17 cellular contexts compared by ENCODE assay signal in the genomic region with DNA sequence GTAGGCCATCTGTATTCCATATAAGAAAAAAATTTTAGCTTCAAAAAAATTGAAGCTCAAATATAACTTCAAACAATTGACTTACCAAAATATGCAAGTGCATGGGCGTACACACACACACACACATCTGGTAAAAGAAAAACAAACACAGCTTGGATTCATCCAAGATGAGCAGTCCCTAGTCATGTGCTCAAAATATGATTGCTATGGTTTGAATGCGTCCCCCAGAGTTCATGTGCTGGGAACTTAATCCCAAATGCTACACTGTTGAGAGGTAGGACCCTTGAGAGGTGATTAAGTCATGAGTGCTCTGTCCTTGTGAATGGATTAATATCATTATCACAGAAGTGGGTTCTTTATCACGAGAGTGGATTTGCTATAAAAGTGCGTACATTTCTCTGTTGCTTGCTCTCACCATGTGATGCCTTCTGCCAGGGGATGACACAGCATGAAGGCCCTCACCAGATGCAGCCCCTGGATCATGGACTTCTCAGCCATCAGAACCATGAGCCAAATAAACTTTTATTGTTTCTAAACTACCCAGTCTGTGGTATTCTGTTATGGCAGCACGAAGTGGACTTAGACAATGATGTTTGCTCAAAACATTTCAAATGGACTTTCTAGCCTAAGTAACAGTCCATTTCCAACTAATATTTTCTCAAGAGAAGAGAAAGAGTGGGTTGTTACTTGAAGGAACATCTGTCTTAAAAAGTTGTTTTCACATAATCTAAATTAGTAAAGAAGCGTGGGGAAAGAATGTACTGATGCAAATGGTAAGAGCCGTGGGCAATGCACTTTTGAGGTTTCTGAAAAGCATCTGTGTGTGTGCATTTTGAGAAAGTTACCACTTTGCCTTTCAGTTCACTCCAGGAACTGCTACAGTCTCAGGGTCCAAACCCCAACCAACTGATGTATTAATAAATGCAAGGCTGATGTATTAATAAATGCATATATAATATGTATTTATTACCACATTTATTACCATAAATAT. TPM values are rescaled to one million over a fixed set of nuclear protein-coding genes. Genes with fewer than 3 reads are reported as not detected.
DNase-seq lines count a peak whose midpoint lies in the region; ATAC-seq, FAIRE-seq and TF ChIP-seq lines count a peak whose summit lies in the region.
"Had no signal": no experiment of that assay in that cellular context is flagged by ENCODE, and none has a peak within 500 bp of the region (broad histone marks: within the 10 kb centered on the region; RNA-seq: fewer than 3 reads in every experiment).

No MANE protein-coding gene starts in this region.

- TF ChIP-seq POLR2A in spleen (IDR thresholded peaks at IDR 0.05) = no peak

- H3K4me1 ChIP-seq in SK-N-SH (ENCODE audit: control insufficient read depth in 1 of 2, insufficient read depth in 2 of 2, low read depth in 1 of 2, low read length in 1 of 2) (peaks cover 20 to 53% of the 10 kb centered on the region in 2 experiments; a peak in 3 of 4 replicates), astrocyte (ENCODE audit: insufficient read depth, low read length) (peaks cover 48% of the 10 kb centered on the region), tibial artery (peaks cover 0 to 65% (median 41%) of the 10 kb centered on the region in 4 donors), spleen (peaks cover 0 to 26% (median 10%) of the 10 kb centered on the region in 6 donors)

- H3K4me3 Mint-ChIP-seq in astrocyte (ENCODE audit: unreplicated experiment) = no peak overlapping the region
- H3K4me3 Mint-ChIP-seq: activated CD8-positive, alpha-beta T cell treated with anti-CD3 and anti-CD28 coated beads, Interleukin-2, amount 10 ng/mL, durations not matched to agents 7 days and 5 days had no signal

- no peak overlapping the region for H3K4me3 ChIP-seq in SK-N-SH (ENCODE audit: low read depth in 2 of 2, low read length in 1 of 2)
- peak overlapping the region; percentile 21 for H3K4me3 ChIP-seq in astrocyte (ENCODE audit: insufficient read depth, low read depth, low read length)
- H3K4me3 ChIP-seq in tibial artery = no peak overlapping the region
- no peak overlapping the region for H3K4me3 ChIP-seq in spleen

- FAIRE-seq in astrocyte (lab: Jason Lieb, UNC) = no peak

- no peaks in the 10 kb centered on the region for H3K9me2 ChIP-seq in SK-N-SH

- no peak for TF ChIP-seq EP300 in SK-N-SH (IDR thresholded peaks at IDR 0.05; ENCODE audit: borderline replicate concordance in 1 of 2, low read depth in 1 of 2, low read length in 1 of 2)

- peaks cover 10% of the 10 kb centered on the region for H3K9me3 Mint-ChIP-seq in astrocyte (ENCODE audit: unreplicated experiment)

- CTCF ChIA-PET in SK-N-SH (lab: Yijun Ruan, JAX) = interaction anchor here (0.6 kb wide), 1 partner anchor 86 kb away, joined by 3 read pairs; no protein-coding TSS in a partner anchor

- POLR2A ChIA-PET in SK-N-SH (lab: Yijun Ruan, JAX) = no interaction called here

- ATAC-seq in SK-N-SH treated with all-trans-retinoic acid at 6 μM for 48 hours = no peak
- no peak for ATAC-seq in left ventricle myocardium superior
- ATAC-seq: activated CD8-positive, alpha-beta T cell treated with anti-CD3 and anti-CD28 coated beads, Interleukin-2, amount 10 ng/mL, durations not matched to agents 7 days and 5 days had no signal

- H3K27me3 Mint-ChIP-seq in astrocyte (ENCODE audit: low read depth, unreplicated experiment) = no peaks in the 10 kb centered on the region

- peak overlapping the region in 1 of 2 experiments; percentile 97; a peak in 2 of 4 replicates for H3K27ac ChIP-seq in SK-N-SH (ENCODE audit: low read depth in 2 of 2, low read length in 1 of 2)
- H3K27ac ChIP-seq in astrocyte (ENCODE audit: low read depth, low read length) = peak overlapping the region; percentile 76
- H3K27ac ChIP-seq in tibial artery = peak overlapping the region; percentile 77 to 86
- no peak overlapping the region for H3K27ac ChIP-seq in spleen
- H3K27ac ChIP-seq: 22Rv1 had no signal

- H3K9me3 ChIP-seq in SK-N-SH (no peaks in the 10 kb centered on the region), astrocyte (ENCODE audit: insufficient read depth, low read depth, low read length) (no peaks in the 10 kb centered on the region), tibial artery (no peaks in the 10 kb centered on the region), spleen (no peaks in the 10 kb centered on the region)
- H3K9me3 ChIP-seq: Caco-2 had no signal

- H3K4me2 ChIP-seq in SK-N-SH (0 out of 2 replicates have a peak overlapping the region, but pooled peaks have one; percentile 66), astrocyte (ENCODE audit: low read length) (peak overlapping the region; percentile 58)

- H3K27me3 ChIP-seq in SK-N-SH (ENCODE audit: insufficient read depth) = no peaks in the 10 kb centered on the region
- H3K27me3 ChIP-seq in astrocyte (ENCODE audit: insufficient read depth, low read length) = no peaks in the 10 kb centered on the region
- no peaks in the 10 kb centered on the region for H3K27me3 ChIP-seq in tibial artery
- H3K27me3 ChIP-seq in spleen (replicated peaks in 1 of 7) = no peaks in the 10 kb centered on the region

- 92% methylated on average over 7 of the region's 7 CpGs for WGBS in SK-N-SH (ENCODE audit: low lambda C conversion rate)
- WGBS in spleen, 5 donors = 84 to 90% (median 86%) methylated on average over 5 to 7 of the region's 7 CpGs

- peaks cover 48% of the 10 kb centered on the region for H3F3A ChIP-seq in SK-N-SH (replicated peaks; ENCODE audit: insufficient read depth)

- TF ChIP-seq CTCF in SK-N-SH (IDR thresholded peaks at IDR 0.05) (no peak), astrocyte (IDR thresholded peaks at IDR 0.05; ENCODE audit: insufficient read depth, low read depth, low read length) (no peak), tibial artery (IDR thresholded peaks at IDR 0.05) (no peak), spleen (IDR thresholded peaks at IDR 0.05 in 8 of 11, conservative IDR thresholded peaks at IDR 0.05 in 3 of 11) (no peak)

- H3K36me3 Mint-ChIP-seq in astrocyte (ENCODE audit: low read depth, unreplicated experiment) = peaks cover 27% of the 10 kb centered on the region

- TF ChIP-seq RAD21 in SK-N-SH (IDR thresholded peaks at IDR 0.05; ENCODE audit: low read length) = no peak

- H3K9ac ChIP-seq in SK-N-SH (no peak overlapping the region), astrocyte (ENCODE audit: low read length) (peak overlapping the region; percentile 32)

- H3K36me3 ChIP-seq in SK-N-SH (replicated peaks in 1 of 2; ENCODE audit: control insufficient read depth in 1 of 2, insufficient read depth in 2 of 2, low read length in 1 of 2) (peaks cover 0 to 35% of the 10 kb centered on the region in 2 experiments), astrocyte (ENCODE audit: insufficient read depth, low read length) (peaks cover 2% of the 10 kb centered on the region), tibial artery (peaks cover 4 to 5% (median 5%) of the 10 kb centered on the region in 3 donors), spleen (no peaks in the 10 kb centered on the region)

- DNase-seq in SK-N-SH (no peak), astrocyte (ENCODE audit: low read depth) (peak; percentile 82), iris pigment epithelial cell (ENCODE audit: low read depth) (peak; percentile 90), tibial artery (no peak), spleen (no peak), left ventricle myocardium superior (no peak)
- no peak for DNase-seq in activated CD8-positive, alpha-beta memory T cell treated with anti-CD3 and anti-CD28 coated beads, Interleukin-2, amount 50 U/mL, for 48 hours
- DNase-seq: activated CD8-positive, alpha-beta T cell treated with anti-CD3 and anti-CD28 coated beads, Interleukin-2, amount 10 ng/mL, durations not matched to agents 7 days and 5 days; activated gamma-delta T cell; Caco-2; central memory CD4-positive, alpha-beta T cell; Karpas-422; NCI-H187 treated with DMSO at 0.1 percent for 48 hours; NCI-H82; SHP77 had no signal

- H3K27ac Mint-ChIP-seq in astrocyte (ENCODE audit: unreplicated experiment) = peak overlapping the region; percentile 70
- H3K27ac Mint-ChIP-seq: activated CD8-positive, alpha-beta T cell treated with anti-CD3 and anti-CD28 coated beads, Interleukin-2, amount 10 ng/mL, durations not matched to agents 7 days and 5 days had no signal

- peaks cover 40% of the 10 kb centered on the region for H3K4me1 Mint-ChIP-seq in astrocyte (ENCODE audit: low read depth, unreplicated experiment)

- H3K79me2 ChIP-seq in SK-N-SH (ENCODE audit: insufficient read depth) = peaks cover 45% of the 10 kb centered on the region
- peaks cover 28% of the 10 kb centered on the region for H3K79me2 ChIP-seq in astrocyte (ENCODE audit: insufficient read depth, low read length)

- H2AFZ ChIP-seq in SK-N-SH (ENCODE audit: low read depth) = no peak overlapping the region
- no peak overlapping the region for H2AFZ ChIP-seq in astrocyte (ENCODE audit: low read depth, low read length)

- intact Hi-C loops in tibial artery (cut with DNase I; ENCODE audit: low total_unique reads) = no loop called here
- intact Hi-C loops in spleen (cut with DNase I; ENCODE audit: low total_unique reads) = no loop called here
- intact Hi-C loops in left ventricle myocardium superior (cut with micrococcal nuclease) = no loop called here

- H4K20me1 ChIP-seq in SK-N-SH (ENCODE audit: insufficient read depth) (no peaks in the 10 kb centered on the region; the same call in 1 of the 2 replicates), astrocyte (ENCODE audit: insufficient read depth, low read length) (peaks cover 29% of the 10 kb centered on the region)

TF ChIP-seq in SK-N-SH, 30 proteins besides CTCF, POLR2A, EP300 and RAD21 (continues in another document):
- TF ChIP-seq, protein P1, sequence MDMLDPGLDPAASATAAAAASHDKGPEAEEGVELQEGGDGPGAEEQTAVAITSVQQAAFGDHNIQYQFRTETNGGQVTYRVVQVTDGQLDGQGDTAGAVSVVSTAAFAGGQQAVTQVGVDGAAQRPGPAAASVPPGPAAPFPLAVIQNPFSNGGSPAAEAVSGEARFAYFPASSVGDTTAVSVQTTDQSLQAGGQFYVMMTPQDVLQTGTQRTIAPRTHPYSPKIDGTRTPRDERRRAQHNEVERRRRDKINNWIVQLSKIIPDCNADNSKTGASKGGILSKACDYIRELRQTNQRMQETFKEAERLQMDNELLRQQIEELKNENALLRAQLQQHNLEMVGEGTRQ (IDR thresholded peaks at IDR 0.05; ENCODE audit: borderline replicate concordance, low read depth, low read length) = no peak

TF ChIP-seq in SK-N-SH treated with all-trans-retinoic acid at 6 μM for 48 hours, 23 proteins besides CTCF, POLR2A, EP300 and RAD21 (continues in another document):
- no peak for TF ChIP-seq SNAI2 (CRISPR knock-in tag; IDR thresholded peaks at IDR 0.05)
- no peak for TF ChIP-seq ZFP30 (CRISPR knock-in tag; IDR thresholded peaks at IDR 0.05)

RNA-seq across cellular contexts. Expression of a gene that starts 15.1 kb away (rescaled TPM):
- polyA plus RNA-seq in SK-N-SH (2012; rRNA removed) (47.5 and 48.7 TPM in 2 replicates), spleen (1 to 10 TPM; 1.4 to 2.3 (median 1.6) TPM)
- polyA plus RNA-seq in SK-N-SH (2012; cell fraction: cytosol; rRNA removed) = 30.8 and 31.9 TPM in 2 replicates
- 94.2 and 132 TPM in 2 replicates for polyA plus RNA-seq in SK-N-SH (2012; cell fraction: nucleus; rRNA removed)
- total RNA-seq in astrocyte (70.4 and 73.3 TPM in 2 replicates), spleen (10 to 100 TPM; 13.6 to 65.3 (median 24.3) TPM), left ventricle myocardium superior (302 TPM)

Comparison
In these comparisons a context has a peak if more than half of its experiments do, and no peak if none do; other contexts are left out.
1. DNase-seq: peak in astrocyte (single experiment) and iris pigment epithelial cell (single experiment); none in SK-N-SH (single experiment), tibial artery (0 of 2), spleen (single experiment), activated CD8-positive, alpha-beta memory T cell treated with anti-CD3 and anti-CD28 coated beads, Interleukin-2, amount 50 U/mL, for 48 hours (single experiment) and left ventricle myocardium superior (single experiment).
2. H3K27ac ChIP-seq: peak in astrocyte (single experiment) and tibial artery (2 of 2); none in spleen (0 of 8).